In genomic region chr6:65745614-65746013, GRCh38 we compare ENCODE assay signal across 17 cellular contexts. TPM values are rescaled to one million over a fixed set of nuclear protein-coding genes. Genes with fewer than 3 reads are reported as not detected.
"Had no signal": no experiment of that assay in that cellular context is flagged by ENCODE, and none has a peak within 500 bp of the region (broad histone marks: within the 10 kb centered on the region; RNA-seq: fewer than 3 reads in every experiment).

No MANE protein-coding gene starts in this region.

- H3K27ac Mint-ChIP-seq: dendritic cell treated with granulocyte-macrophage colony-stimulating factor and Interleukin-4, amounts not matched to agents 40 ng/mL and 50 ng/mL, for 4 days; naive B cell; nephron had no signal

- H3K36me3 ChIP-seq: esophagus squamous epithelium had no signal

- ATAC-seq: foreskin keratinocyte, left colon, left ventricle myocardium superior had no signal

- H3K36me3 Mint-ChIP-seq: naive B cell had no signal

- H3K4me3 Mint-ChIP-seq: dendritic cell treated with granulocyte-macrophage colony-stimulating factor and Interleukin-4, amounts not matched to agents 40 ng/mL and 50 ng/mL, for 4 days; nephron had no signal

- H3K4me1 ChIP-seq: esophagus squamous epithelium, foreskin keratinocyte had no signal

- H3K4me1 Mint-ChIP-seq: naive B cell, nephron had no signal

- H3K27me3 ChIP-seq: esophagus squamous epithelium, foreskin keratinocyte had no signal

- H3K27ac ChIP-seq: esophagus squamous epithelium, foreskin keratinocyte had no signal

- DNase-seq: esophagus squamous epithelium; foreskin keratinocyte; left colon; left ventricle myocardium superior; mesendoderm; naive B cell; small intestine; stimulated activated CD4-positive, alpha-beta T cell treated with anti-CD3 and anti-CD28 coated beads, Interleukin-12 subunit alpha, Interleukin-12 subunit beta, amount 100 ng/mL, for 4 hours; stimulated activated naive CD4-positive, alpha-beta T cell treated with Interleukin-2 at 50 U/mL for 16 hours; trophoblast cell had no signal

- H3K4me3 ChIP-seq: esophagus squamous epithelium, lung had no signal

- FAIRE-seq: colon, small intestine had no signal

RNA-seq across cellular contexts. Expression of gene EYS, which starts 38.6 kb away (rescaled TPM):
- total RNA-seq: kidney epithelial cell, left ventricle myocardium superior, pulmonary artery endothelial cell had no signal
- polyA plus RNA-seq: small intestine, urinary bladder had no signal
